Comparison of ENCODE assay signal across 11 cellular contexts in genomic region chr1:178869114-178869697, GRCh38. TPM values are rescaled to one million over a fixed set of nuclear protein-coding genes. Genes with fewer than 3 reads are reported as not detected.
A peak's percentile ranks its signal among the peaks of the same experiment; 100 is the strongest.
DNase-seq lines count a peak whose midpoint lies in the region; ATAC-seq and TF ChIP-seq lines count a peak whose summit lies in the region.
"Had no signal": no experiment of that assay in that cellular context is flagged by ENCODE, and none has a peak within 500 bp of the region (broad histone marks: within the 10 kb centered on the region; RNA-seq: fewer than 3 reads in every experiment).

No MANE protein-coding gene starts in this region.

- no peak overlapping the region for H3K4me3 ChIP-seq in brain microvascular endothelial cell (ENCODE audit: low read depth, low read length)
- H3K4me3 ChIP-seq in skeletal muscle satellite cell (ENCODE audit: low read length) = no peak overlapping the region

- in situ Hi-C loops in brain microvascular endothelial cell (cut with HindIII; ENCODE audit: low pct_ligation_motif_present, low sequenced_read_pairs) = no loop called here

- TF ChIP-seq CTCF in brain microvascular endothelial cell (IDR thresholded peaks at IDR 0.05; ENCODE audit: low read depth, low read length, missing control alignments) = no peak

- no peak overlapping the region for H3K27ac Mint-ChIP-seq in stimulated activated naive CD8-positive, alpha-beta T cell treated with anti-CD3 and anti-CD28 coated beads, Interleukin-15, amount 100 ng/mL, for 72 hours

- no peaks in the 10 kb centered on the region for H3K9me3 ChIP-seq in skeletal muscle satellite cell (replicated peaks; ENCODE audit: low read length)
- H3K9me3 ChIP-seq: Caco-2 had no signal

- DNase-seq in GM04504 (ENCODE audit: low read depth) = peak; percentile 38
- peak; percentile 29 for DNase-seq in brain microvascular endothelial cell
- DNase-seq in iPS-NIHi11 (ENCODE audit: low spot score) = peak; percentile 11
- DNase-seq in activated CD4-positive, alpha-beta T cell treated with anti-CD3 and anti-CD28 coated beads for 1 hour = no peak
- no peak for DNase-seq in epidermal melanocyte (ENCODE audit: insufficient read length, low spot score)
- no peak for DNase-seq in stimulated activated naive CD8-positive, alpha-beta T cell treated with anti-CD3 and anti-CD28 coated beads, Interleukin-15, amount 100 ng/mL, for 72 hours
- no peak for DNase-seq in amygdala (lab: John Stamatoyannopoulos, UW)
- DNase-seq: activated CD8-positive, alpha-beta memory T cell treated with anti-CD3 and anti-CD28 coated beads, Interleukin-2, amount 50 U/mL, for 4 hours; Caco-2; dermis blood vessel endothelial cell had no signal

- H3K4me2 ChIP-seq in skeletal muscle satellite cell (ENCODE audit: low read length) = peak overlapping the region; percentile 65

- H3K9me3 Mint-ChIP-seq in stimulated activated naive CD8-positive, alpha-beta T cell treated with anti-CD3 and anti-CD28 coated beads, Interleukin-15, amount 100 ng/mL, for 72 hours = no peaks in the 10 kb centered on the region

- H3K36me3 ChIP-seq in brain microvascular endothelial cell (replicated peaks) (no peaks in the 10 kb centered on the region), skeletal muscle satellite cell (ENCODE audit: insufficient read depth, low read length) (no peaks in the 10 kb centered on the region)

- peak overlapping the region; percentile 83 for H3K9ac ChIP-seq in skeletal muscle satellite cell (ENCODE audit: low read depth, low read length)

- H3K27ac ChIP-seq in brain microvascular endothelial cell = no peak overlapping the region

- peaks cover 18% of the 10 kb centered on the region for H3K4me1 ChIP-seq in skeletal muscle satellite cell (ENCODE audit: control insufficient read depth, insufficient read depth, low read length)
- H3K4me1 ChIP-seq: Caco-2 had no signal

- peaks cover 9% of the 10 kb centered on the region for H3K4me1 Mint-ChIP-seq in stimulated activated naive CD8-positive, alpha-beta T cell treated with anti-CD3 and anti-CD28 coated beads, Interleukin-15, amount 100 ng/mL, for 72 hours

- no peak for ATAC-seq in stimulated activated naive CD8-positive, alpha-beta T cell treated with anti-CD3 and anti-CD28 coated beads, Interleukin-15, amount 100 ng/mL, for 72 hours

- H3K27me3 Mint-ChIP-seq in stimulated activated naive CD8-positive, alpha-beta T cell treated with anti-CD3 and anti-CD28 coated beads, Interleukin-15, amount 100 ng/mL, for 72 hours = no peaks in the 10 kb centered on the region

- H3K4me3 Mint-ChIP-seq in stimulated activated naive CD8-positive, alpha-beta T cell treated with anti-CD3 and anti-CD28 coated beads, Interleukin-15, amount 100 ng/mL, for 72 hours = no peak overlapping the region

- H3K27me3 ChIP-seq in brain microvascular endothelial cell (replicated peaks) (no peaks in the 10 kb centered on the region), skeletal muscle satellite cell (ENCODE audit: control insufficient read depth, insufficient read depth, low read length) (no peaks in the 10 kb centered on the region)

RNA-seq across cellular contexts. Expression of gene ANGPTL1, which starts 1.7 kb away (rescaled TPM):
- 2.0 and 3.7 TPM in 2 replicates for total RNA-seq in skeletal muscle satellite cell (2012; rRNA removed)
- total RNA-seq: Caco-2, dermis blood vessel endothelial cell had no signal

Comparison
In these comparisons a context has a peak if more than half of its experiments do, and no peak if none do; other contexts are left out.
1. DNase-seq: peak in GM04504 (single experiment), brain microvascular endothelial cell (single experiment) and iPS-NIHi11 (single experiment); none in activated CD4-positive, alpha-beta T cell treated with anti-CD3 and anti-CD28 coated beads for 1 hour (single experiment), epidermal melanocyte (single experiment), stimulated activated naive CD8-positive, alpha-beta T cell treated with anti-CD3 and anti-CD28 coated beads, Interleukin-15, amount 100 ng/mL, for 72 hours (0 of 2) and amygdala (0 of 56).